Comparison of ENCODE assay signal across 1 cellular context in genomic region chr3:4409415-4409814, GRCh38.
TF ChIP-seq lines count a peak whose summit lies in the region.

No MANE protein-coding gene starts in this region.

TF ChIP-seq in K562, 482 proteins besides CTCF, POLR2A, EP300 and RAD21 (continued from another document):
- TF ChIP-seq, protein P1, sequence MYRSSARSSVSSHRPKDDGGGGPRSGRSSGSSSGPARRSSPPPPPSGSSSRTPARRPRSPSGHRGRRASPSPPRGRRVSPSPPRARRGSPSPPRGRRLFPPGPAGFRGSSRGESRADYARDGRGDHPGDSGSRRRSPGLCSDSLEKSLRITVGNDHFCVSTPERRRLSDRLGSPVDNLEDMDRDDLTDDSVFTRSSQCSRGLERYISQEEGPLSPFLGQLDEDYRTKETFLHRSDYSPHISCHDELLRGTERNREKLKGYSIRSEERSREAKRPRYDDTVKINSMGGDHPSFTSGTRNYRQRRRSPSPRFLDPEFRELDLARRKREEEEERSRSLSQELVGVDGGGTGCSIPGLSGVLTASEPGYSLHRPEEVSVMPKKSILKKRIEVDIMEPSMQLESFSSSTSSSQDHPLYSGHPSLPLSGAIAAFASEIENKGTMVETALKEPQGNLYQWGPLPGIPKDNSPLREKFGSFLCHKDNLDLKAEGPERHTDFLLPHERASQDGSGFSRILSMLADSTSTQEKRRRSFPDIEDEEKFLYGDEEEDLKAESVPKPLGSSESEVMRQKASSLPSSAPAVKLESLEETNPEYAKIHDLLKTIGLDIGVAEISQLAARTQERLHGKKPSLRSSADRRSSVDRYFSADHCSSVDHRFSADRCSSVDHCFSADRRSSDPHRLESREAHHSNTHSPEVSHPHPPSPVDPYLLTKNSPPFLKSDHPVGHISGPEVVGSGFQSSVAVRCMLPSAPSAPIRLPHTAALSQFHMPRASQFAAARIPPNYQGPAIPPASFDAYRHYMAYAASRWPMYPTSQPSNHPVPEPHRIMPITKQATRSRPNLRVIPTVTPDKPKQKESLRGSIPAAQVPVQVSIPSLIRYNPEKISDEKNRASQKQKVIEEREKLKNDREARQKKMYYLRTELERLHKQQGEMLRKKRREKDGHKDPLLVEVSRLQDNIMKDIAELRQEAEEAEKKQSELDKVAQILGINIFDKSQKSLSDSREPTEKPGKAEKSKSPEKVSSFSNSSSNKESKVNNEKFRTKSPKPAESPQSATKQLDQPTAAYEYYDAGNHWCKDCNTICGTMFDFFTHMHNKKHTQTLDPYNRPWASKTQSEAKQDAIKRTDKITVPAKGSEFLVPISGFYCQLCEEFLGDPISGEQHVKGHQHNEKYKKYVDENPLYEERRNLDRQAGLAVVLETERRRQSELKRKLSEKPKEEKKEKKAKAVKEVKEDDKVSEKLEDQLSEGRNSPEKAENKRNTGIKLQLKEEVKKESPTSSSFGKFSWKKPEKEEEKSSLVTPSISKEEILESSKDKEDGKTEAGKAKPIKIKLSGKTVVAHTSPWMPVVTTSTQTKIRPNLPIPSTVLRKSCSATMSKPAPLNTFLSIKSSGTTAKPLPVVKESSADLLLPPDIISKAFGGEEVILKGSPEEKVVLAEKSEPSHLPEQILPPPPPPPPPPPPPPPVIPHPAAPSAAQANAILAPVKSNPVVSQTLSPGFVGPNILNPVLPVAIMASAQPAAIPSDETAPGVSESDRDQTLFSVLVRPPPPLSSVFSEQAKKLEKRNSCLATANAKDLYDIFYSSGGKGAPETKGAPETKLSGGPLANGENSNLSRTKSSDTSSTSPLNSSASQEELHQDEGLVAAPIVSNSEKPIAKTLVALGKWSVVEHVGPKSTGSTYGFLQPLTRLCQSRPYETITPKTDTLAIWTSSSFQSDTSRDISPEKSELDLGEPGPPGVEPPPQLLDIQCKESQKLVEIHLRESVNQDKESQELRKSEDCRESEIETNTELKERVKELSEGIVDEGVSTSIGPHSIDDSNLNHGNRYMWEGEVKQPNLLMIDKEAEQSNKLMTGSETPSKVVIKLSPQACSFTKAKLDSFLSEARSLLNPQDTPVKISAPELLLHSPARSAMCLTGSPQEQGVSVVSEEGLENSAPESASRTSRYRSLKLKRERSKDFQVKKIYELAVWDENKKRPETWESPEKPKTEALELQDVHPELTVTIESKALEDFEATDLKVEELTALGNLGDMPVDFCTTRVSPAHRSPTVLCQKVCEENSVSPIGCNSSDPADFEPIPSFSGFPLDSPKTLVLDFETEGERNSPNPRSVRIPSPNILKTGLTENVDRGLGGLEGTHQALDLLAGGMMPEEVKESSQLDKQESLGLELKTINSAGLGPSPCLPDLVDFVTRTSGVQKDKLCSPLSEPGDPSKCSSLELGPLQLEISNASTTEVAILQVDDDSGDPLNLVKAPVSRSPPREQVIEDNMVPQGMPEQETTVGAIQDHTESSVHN (IDR thresholded peaks at IDR 0.05; ENCODE audit: borderline replicate concordance in 1 of 2, low read depth in 1 of 2), result no peak
- TF ChIP-seq SMARCA4 (IDR thresholded peaks at IDR 0.05) (0 out of 2 replicates have a peak, but pooled peaks have one; percentile 20), DDX20 (tag; IDR thresholded peaks at IDR 0.05; ENCODE audit: low read depth) (no peak), TAL1 (IDR thresholded peaks at IDR 0.05) (peak; percentile 43; the same call in 1 of the 2 replicates), DPF2 (IDR thresholded peaks at IDR 0.05) (peak; percentile 46; the same call in 1 of the 2 replicates), NFE2 (IDR thresholded peaks at IDR 0.05; ENCODE audit: low read depth) (0 out of 2 replicates have a peak, but pooled peaks have one; percentile 19), STAT5A (IDR thresholded peaks at IDR 0.05; ENCODE audit: borderline replicate concordance, low read length) (0 out of 2 replicates have a peak, but pooled peaks have one; percentile 15)
